In genomic region chr18:2958819-2959298, GRCh38 we compare ENCODE assay signal across 8 cellular contexts. TPM values are rescaled to one million over a fixed set of nuclear protein-coding genes. Genes with fewer than 3 reads are reported as not detected.
DNase-seq lines count a peak whose midpoint lies in the region; ATAC-seq and TF ChIP-seq lines count a peak whose summit lies in the region.

No MANE protein-coding gene starts in this region.

- H3K4me3 ChIP-seq in DOHH2 (ENCODE audit: low read length), result peak overlapping the region; percentile 33
- H3K4me3 ChIP-seq in NB4 (ENCODE audit: low read depth, low read length), result no peak overlapping the region
- no peak overlapping the region for H3K4me3 ChIP-seq in thymus (ENCODE audit: low read length)
- H3K4me3 ChIP-seq in MG63, result no peak overlapping the region
- H3K4me3 ChIP-seq in prostate gland, result no peak overlapping the region

- peaks cover 14% of the 10 kb centered on the region for H4K20me1 ChIP-seq in DOHH2 (ENCODE audit: control insufficient read depth, insufficient read depth, low read depth, low read length)

- peak overlapping the region; percentile 71 for H3K4me2 ChIP-seq in DOHH2 (ENCODE audit: low read length)

- H3K36me3 ChIP-seq in DOHH2 (ENCODE audit: control insufficient read depth, low read length), result peaks cover 11% of the 10 kb centered on the region
- H3K36me3 ChIP-seq in thymus (ENCODE audit: control insufficient read depth, insufficient read depth), result peaks cover 13% of the 10 kb centered on the region
- H3K36me3 ChIP-seq in MG63, result peaks cover 24% of the 10 kb centered on the region
- no peaks in the 10 kb centered on the region for H3K36me3 ChIP-seq in prostate gland

- H3F3A ChIP-seq in DOHH2 (ENCODE audit: control insufficient read depth, insufficient read depth), result peaks cover 4% of the 10 kb centered on the region

- H3K9me3 ChIP-seq in DOHH2 (ENCODE audit: control insufficient read depth, insufficient read depth, low read length) (no peaks in the 10 kb centered on the region), thymus (ENCODE audit: control insufficient read depth) (no peaks in the 10 kb centered on the region), MG63 (no peaks in the 10 kb centered on the region), prostate gland (no peaks in the 10 kb centered on the region)

- intact Hi-C loops in prostate gland (cut with DNase I), result no loop called here

- TF ChIP-seq CTCF in DOHH2 (IDR thresholded peaks at IDR 0.05; ENCODE audit: low read depth, low read length, poor library complexity, severe bottlenecking) (no peak), NB4 (IDR thresholded peaks at IDR 0.05; ENCODE audit: low read depth, low read length) (no peak), prostate gland (IDR thresholded peaks at IDR 0.05) (no peak)

- ATAC-seq in GM21526 (IDR thresholded peaks at IDR 0.05; ENCODE audit: low FRiP score, unreplicated experiment), result peak; percentile 39

- H3K9me2 ChIP-seq in DOHH2 (replicated peaks; ENCODE audit: control insufficient read depth, low read length), result no peaks in the 10 kb centered on the region

- H3K4me1 ChIP-seq in DOHH2 (ENCODE audit: control insufficient read depth, low read length) (peaks cover 75% of the 10 kb centered on the region), thymus (ENCODE audit: control insufficient read depth, insufficient read depth, low read length) (peaks cover 26% of the 10 kb centered on the region), prostate gland (replicated peaks) (peaks cover 6% of the 10 kb centered on the region)

- H3K27ac ChIP-seq in DOHH2 (ENCODE audit: low read depth, low read length), result no peak overlapping the region
- peak overlapping the region; percentile 82 for H3K27ac ChIP-seq in thymus (ENCODE audit: low read depth)
- H3K27ac ChIP-seq in prostate gland, result no peak overlapping the region

- DNase-seq in NB4 (ENCODE audit: low read depth) (peak; percentile 26), fibroblast of gingiva (ENCODE audit: low read depth) (peak; percentile 93), MG63 (no peak), prostate gland (ENCODE audit: low spot score) (no peak)
- no peak for DNase-seq in NK-92 treated with Interleukin-12 subunit alpha and Interleukin-12 subunit beta, amount 100 ng/mL, for 24 hours (lab: John Stamatoyannopoulos, UW)

- no peak for TF ChIP-seq POLR2A in NB4 (IDR thresholded peaks at IDR 0.05; ENCODE audit: extremely low read depth, insufficient read length)
- TF ChIP-seq POLR2A in prostate gland (IDR thresholded peaks at IDR 0.05), result no peak

- peaks cover 23% of the 10 kb centered on the region for H3K79me2 ChIP-seq in DOHH2 (ENCODE audit: control insufficient read depth, low read length)

- H3K27me3 ChIP-seq in DOHH2 (ENCODE audit: control insufficient read depth, low read length), result no peaks in the 10 kb centered on the region
- no peaks in the 10 kb centered on the region for H3K27me3 ChIP-seq in thymus (ENCODE audit: control insufficient read depth, insufficient read depth)
- no peaks in the 10 kb centered on the region for H3K27me3 ChIP-seq in MG63
- H3K27me3 ChIP-seq in prostate gland (replicated peaks; ENCODE audit: insufficient read depth), result no peaks in the 10 kb centered on the region

RNA-seq across cellular contexts. Expression of gene LPIN2, which starts 54.1 kb away (rescaled TPM):
- polyA plus RNA-seq in thymus, result 11.1 TPM
- total RNA-seq in MG63 (2014; rRNA removed; shearing (Covaris generic); ENCODE audit: low replicate concordance), result 14.2 and 29.3 TPM in 2 replicates
- 100 to 1,000 TPM in 1 of 2 donors, 10 to 100 TPM in 1; 19.5 to 120 TPM for total RNA-seq in prostate gland

Comparison
In these comparisons a context has a peak if more than half of its experiments do, and no peak if none do; other contexts are left out.
1. DNase-seq: peak in NB4 (single experiment) and fibroblast of gingiva (single experiment); none in MG63 (single experiment), NK-92 treated with Interleukin-12 subunit alpha and Interleukin-12 subunit beta, amount 100 ng/mL, for 24 hours (single experiment) and prostate gland (single experiment).